ENCODE assay signal across 2 cellular contexts in the genomic region with DNA sequence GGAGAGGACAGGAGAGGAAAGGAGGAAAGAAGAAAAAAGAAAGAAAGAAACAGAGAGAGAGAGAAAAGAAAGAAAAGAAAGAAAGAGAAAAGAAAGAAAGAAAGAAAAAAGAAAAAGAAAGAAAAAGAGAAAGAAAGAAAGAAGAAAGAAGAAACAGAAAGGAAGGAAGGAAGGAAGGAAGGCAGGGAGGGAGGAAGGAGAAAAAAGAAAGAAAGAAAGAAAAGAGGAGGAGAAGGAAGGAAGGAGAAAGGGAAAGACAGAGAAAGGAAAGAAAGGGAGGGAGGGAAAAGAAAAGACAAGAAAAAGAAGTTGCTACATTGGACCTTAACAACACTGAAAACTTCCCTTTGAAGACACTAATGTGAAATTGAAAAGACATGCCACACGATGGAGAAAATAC.
TF ChIP-seq lines count a peak whose summit lies in the region.

No MANE protein-coding gene starts in this region.

TF ChIP-seq in HEK293, 187 proteins besides CTCF, POLR2A, EP300 and RAD21 (continued from another document):
- 0 out of 2 replicates have a peak, but pooled peaks have one; percentile 23 for TF ChIP-seq SALL2 (tag by site-specific recombination; IDR thresholded peaks at IDR 0.05; ENCODE audit: borderline replicate concordance)
- TF ChIP-seq ZNF366 (tag by site-specific recombination; conservative IDR thresholded peaks at IDR 0.05): peak; percentile 83
- TF ChIP-seq ZBTB20 (tag by site-specific recombination; IDR thresholded peaks at IDR 0.05): no peak
- no peak for TF ChIP-seq ZNF239 (tag by site-specific recombination; IDR thresholded peaks at IDR 0.05)
- TF ChIP-seq ZNF548 (tag by site-specific recombination; IDR thresholded peaks at IDR 0.05): no peak
- no peak for TF ChIP-seq ZNF394 (tag by site-specific recombination; IDR thresholded peaks at IDR 0.05; ENCODE audit: borderline replicate concordance)
- 0 out of 2 replicates have a peak, but pooled peaks have one; percentile 27 for TF ChIP-seq ZNF521 (tag by site-specific recombination; IDR thresholded peaks at IDR 0.05)
TF ChIP-seq in HEK293: peak in this region for 4.

TF ChIP-seq in WTC11, 78 proteins besides CTCF, POLR2A, EP300 and RAD21 (continued from another document):
- TF ChIP-seq, protein P1, sequence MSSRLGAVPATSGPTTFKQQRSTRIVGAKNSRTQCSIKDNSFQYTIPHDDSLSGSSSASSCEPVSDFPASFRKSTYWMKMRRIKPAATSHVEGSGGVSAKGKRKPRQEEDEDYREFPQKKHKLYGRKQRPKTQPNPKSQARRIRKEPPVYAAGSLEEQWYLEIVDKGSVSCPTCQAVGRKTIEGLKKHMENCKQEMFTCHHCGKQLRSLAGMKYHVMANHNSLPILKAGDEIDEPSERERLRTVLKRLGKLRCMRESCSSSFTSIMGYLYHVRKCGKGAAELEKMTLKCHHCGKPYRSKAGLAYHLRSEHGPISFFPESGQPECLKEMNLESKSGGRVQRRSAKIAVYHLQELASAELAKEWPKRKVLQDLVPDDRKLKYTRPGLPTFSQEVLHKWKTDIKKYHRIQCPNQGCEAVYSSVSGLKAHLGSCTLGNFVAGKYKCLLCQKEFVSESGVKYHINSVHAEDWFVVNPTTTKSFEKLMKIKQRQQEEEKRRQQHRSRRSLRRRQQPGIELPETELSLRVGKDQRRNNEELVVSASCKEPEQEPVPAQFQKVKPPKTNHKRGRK (CRISPR knock-in tag; IDR thresholded peaks at IDR 0.05; ENCODE audit: borderline replicate concordance): peak; percentile 93; the same call in 1 of the 2 replicates
- TF ChIP-seq ZNF396 (CRISPR knock-in tag; IDR thresholded peaks at IDR 0.05; ENCODE audit: borderline replicate concordance) (no peak), E2F4 (CRISPR knock-in tag; IDR thresholded peaks at IDR 0.05; ENCODE audit: borderline replicate concordance, low read depth) (no peak), ZNF317 (CRISPR knock-in tag; IDR thresholded peaks at IDR 0.05; ENCODE audit: borderline replicate concordance, low read depth) (no peak)
